4 cellular contexts compared by ENCODE assay signal in the genomic region with DNA sequence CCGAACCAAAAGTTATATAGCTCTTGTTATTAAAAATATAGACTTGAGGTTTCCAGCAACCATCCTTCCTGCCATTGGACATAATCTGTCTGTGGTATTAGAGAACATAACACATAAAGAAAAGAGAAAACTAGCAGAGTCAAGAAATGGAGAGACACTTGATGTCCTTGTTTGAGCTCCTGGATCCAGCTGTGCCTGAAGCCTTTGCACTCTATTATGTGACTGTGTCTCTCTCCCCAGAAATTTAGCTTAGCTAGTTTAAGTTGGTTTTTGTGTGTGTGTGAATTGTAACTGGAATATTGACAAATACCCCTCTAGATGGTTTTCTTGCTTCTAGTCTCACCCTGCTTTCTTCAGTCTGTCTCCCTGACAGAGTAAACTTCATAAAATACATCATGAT.
"Had no signal": no experiment of that assay in that cellular context is flagged by ENCODE, and none has a peak within 500 bp of the region (broad histone marks: within the 10 kb centered on the region; RNA-seq: fewer than 3 reads in every experiment).

No MANE protein-coding gene starts in this region.

- FAIRE-seq: G401.6, GM12878 had no signal

- H3K4me3 ChIP-seq: GM12878 had no signal

- ATAC-seq: GM12878 had no signal

- DNase-seq: GDM1, GF-D8 had no signal
